In genomic region chr1:162022626-162023025, GRCh38 we compare ENCODE assay signal across 10 cellular contexts. TPM values are rescaled to one million over a fixed set of nuclear protein-coding genes. Genes with fewer than 3 reads are reported as not detected.
A peak's percentile ranks its signal among the peaks of the same experiment; 100 is the strongest.
DNase-seq lines count a peak whose midpoint lies in the region; ATAC-seq and TF ChIP-seq lines count a peak whose summit lies in the region.
"Had no signal": no experiment of that assay in that cellular context is flagged by ENCODE, and none has a peak within 500 bp of the region (broad histone marks: within the 10 kb centered on the region; RNA-seq: fewer than 3 reads in every experiment).

No MANE protein-coding gene starts in this region.

- H3K4me3 Mint-ChIP-seq in stimulated activated naive CD8-positive, alpha-beta T cell treated with anti-CD3 and anti-CD28 coated beads, Interleukin-15, Interleukin-2, amounts not matched to agents 100 ng/mL and 50 ng/mL, for 24 hours, result peak overlapping the region; percentile 86
- H3K4me3 Mint-ChIP-seq in chondrocyte (ENCODE audit: unreplicated experiment) (peak overlapping the region; percentile 89), natural killer cell (peak overlapping the region; percentile 91)

- no peak overlapping the region for H3K27ac Mint-ChIP-seq in stimulated activated naive CD8-positive, alpha-beta T cell treated with anti-CD3 and anti-CD28 coated beads, Interleukin-15, Interleukin-2, amounts not matched to agents 100 ng/mL and 50 ng/mL, for 24 hours
- H3K27ac Mint-ChIP-seq in chondrocyte (ENCODE audit: unreplicated experiment), result peak overlapping the region; percentile 96
- H3K27ac Mint-ChIP-seq in natural killer cell, result no peak overlapping the region

- H3K4me1 Mint-ChIP-seq in stimulated activated naive CD8-positive, alpha-beta T cell treated with anti-CD3 and anti-CD28 coated beads, Interleukin-15, Interleukin-2, amounts not matched to agents 100 ng/mL and 50 ng/mL, for 24 hours (ENCODE audit: low read depth), result peaks cover 9% of the 10 kb centered on the region
- H3K4me1 Mint-ChIP-seq in chondrocyte (ENCODE audit: low read depth) (peaks cover 57% of the 10 kb centered on the region), natural killer cell (peaks cover 8 to 15% of the 10 kb centered on the region in 2 donors)

- ATAC-seq in stimulated activated naive CD8-positive, alpha-beta T cell treated with anti-CD3 and anti-CD28 coated beads, Interleukin-15, Interleukin-2, amounts not matched to agents 100 U/mL and 50 U/mL, for 24 hours, result no peak
- ATAC-seq in natural killer cell (no peak), HG02610 (IDR thresholded peaks at IDR 0.05; ENCODE audit: unreplicated experiment) (no peak)

- no peaks in the 10 kb centered on the region for H3K9me3 Mint-ChIP-seq in stimulated activated naive CD8-positive, alpha-beta T cell treated with anti-CD3 and anti-CD28 coated beads, Interleukin-15, Interleukin-2, amounts not matched to agents 100 ng/mL and 50 ng/mL, for 24 hours
- H3K9me3 Mint-ChIP-seq in chondrocyte (ENCODE audit: low read depth) (peaks cover 7% of the 10 kb centered on the region), natural killer cell (no peaks in the 10 kb centered on the region)

- H3K36me3 Mint-ChIP-seq in stimulated activated naive CD8-positive, alpha-beta T cell treated with anti-CD3 and anti-CD28 coated beads, Interleukin-15, Interleukin-2, amounts not matched to agents 100 ng/mL and 50 ng/mL, for 24 hours (ENCODE audit: low read depth), result no peaks in the 10 kb centered on the region
- peaks cover 11% of the 10 kb centered on the region for H3K36me3 Mint-ChIP-seq in chondrocyte (ENCODE audit: low read depth)
- H3K36me3 Mint-ChIP-seq in natural killer cell, result no peaks in the 10 kb centered on the region

- TF ChIP-seq CTCF in chondrocyte (IDR thresholded peaks at IDR 0.05) (no peak), natural killer cell (IDR thresholded peaks at IDR 0.05) (no peak)

- no peak for DNase-seq in stimulated activated naive CD8-positive, alpha-beta T cell treated with anti-CD3 and anti-CD28 coated beads, Interleukin-15, Interleukin-2, amounts not matched to agents 100 U/mL and 50 U/mL, for 24 hours
- DNase-seq in chondrocyte (ENCODE audit: low spot score) (no peak), natural killer cell (no peak), medulla oblongata (ENCODE audit: extremely low spot score) (no peak), NCI-H82 treated with DMSO at 0.1 percent for 48 hours (lab: John Stamatoyannopoulos, UW; ENCODE audit: unreplicated experiment) (no peak), middle frontal gyrus (ENCODE audit: extremely low spot score, low spot score) (no peak)
- DNase-seq: KG1; stimulated activated CD4-positive, alpha-beta T cell treated with anti-CD3 and anti-CD28 coated beads, Interleukin-2, amount 100 ng/mL, for 24 hours had no signal

- peaks cover 47% of the 10 kb centered on the region for H3K27me3 Mint-ChIP-seq in stimulated activated naive CD8-positive, alpha-beta T cell treated with anti-CD3 and anti-CD28 coated beads, Interleukin-15, Interleukin-2, amounts not matched to agents 100 ng/mL and 50 ng/mL, for 24 hours
- H3K27me3 Mint-ChIP-seq in chondrocyte (ENCODE audit: low read depth) (no peaks in the 10 kb centered on the region), natural killer cell (ENCODE audit: low read depth in 2 of 2) (peaks cover 42 to 54% of the 10 kb centered on the region in 2 donors)

- intact Hi-C loops in natural killer cell (cut with micrococcal nuclease), result no loop called here

RNA-seq across cellular contexts. Expression of gene OLFML2B, which starts 1.0 kb away (rescaled TPM):
- 44.6 to 120 TPM (median 113 TPM) in 3 replicates for total RNA-seq in chondrocyte
- total RNA-seq in natural killer cell, result under 1 TPM in 1 of 3 donors, not detected in 2; 0.33 TPM

RNA-seq across cellular contexts. Expression of gene NOS1AP, which starts 46.9 kb away (rescaled TPM):
- 4.5 to 6.2 TPM (median 5.1 TPM) in 3 replicates for total RNA-seq in chondrocyte
- total RNA-seq in natural killer cell, result under 1 TPM in 2 of 3 donors, not detected in 1; 0.09 to 0.20 TPM

Comparison
In these comparisons a context has a peak if more than half of its experiments do, and no peak if none do; other contexts are left out.
1. RNA of gene OLFML2B, which starts 1.0 kb away (total RNA-seq): 44.6 to 120 TPM in chondrocyte; 0.33 TPM in natural killer cell; every median in the first group is over 10 times any median in the second.
2. Peak in every context shown above with its lines, with median percentiles within 50 percentile points of each other: H3K4me3 Mint-ChIP-seq.